ENCODE assay signal across 19 cellular contexts in genomic region chr19:30870861-30871260, GRCh38.
A peak's percentile ranks its signal among the peaks of the same experiment; 100 is the strongest.
DNase-seq lines count a peak whose midpoint lies in the region; ATAC-seq, FAIRE-seq and TF ChIP-seq lines count a peak whose summit lies in the region.
"Had no signal": no experiment of that assay in that cellular context is flagged by ENCODE, and none has a peak within 500 bp of the region (broad histone marks: within the 10 kb centered on the region; RNA-seq: fewer than 3 reads in every experiment).

No MANE protein-coding gene starts in this region.

- no peak for TF ChIP-seq CTCF in K562 (IDR thresholded peaks at IDR 0.05 in 2 of 3, conservative IDR thresholded peaks at IDR 0.05 in 1 of 3; ENCODE audit: insufficient read depth in 2 of 3, low read depth in 1 of 3, low read length in 3 of 3)
- no peak for TF ChIP-seq CTCF in omental fat pad (IDR thresholded peaks at IDR 0.05)
- no peak for TF ChIP-seq CTCF in psoas muscle (IDR thresholded peaks at IDR 0.05)
- no peak for TF ChIP-seq CTCF in vagina (IDR thresholded peaks at IDR 0.05)

- no peak overlapping the region for H3K4me3 ChIP-seq in K562
- no peak overlapping the region for H3K4me3 ChIP-seq in psoas muscle
- H3K4me3 ChIP-seq in vagina, result no peak overlapping the region
- H3K4me3 ChIP-seq: tibial artery had no signal

- H3K36me3 ChIP-seq in K562 (ENCODE audit: control insufficient read depth, insufficient read depth, low read length) (no peaks in the 10 kb centered on the region), psoas muscle (ENCODE audit: insufficient read depth in 1 of 2, low read depth in 1 of 2) (no peaks in the 10 kb centered on the region), vagina (no peaks in the 10 kb centered on the region)
- H3K36me3 ChIP-seq: tibial artery had no signal

- no TSS peak for BruUV-seq in K562 (replicated peaks; lab: Mats Ljungman, UMichigan)

- no peaks in the 10 kb centered on the region for H3K9me1 ChIP-seq in K562 (ENCODE audit: control insufficient read depth, insufficient read depth, low read length)

- DNase-seq in EL (peak; percentile 1), M059J (ENCODE audit: low read depth) (peak; percentile 1), K562 (ENCODE audit: extremely low read depth in 1 of 4, low spot score in 3 of 4) (peak in 1 of 4 experiments; percentile 7), omental fat pad (ENCODE audit: low spot score) (peak; percentile 41), psoas muscle (no peak), DMS153 (lab: John Stamatoyannopoulos, UW) (no peak), vagina (ENCODE audit: extremely low spot score in 2 of 2) (no peak)
- DNase-seq: activated CD4-positive, alpha-beta T cell treated with anti-CD3 and anti-CD28 coated beads, Interleukin-2, amount 50 U/mL, for 4 hours; activated naive CD8-positive, alpha-beta T cell treated with anti-CD3 and anti-CD28 coated beads, Interleukin-2, amount 10 ng/mL, durations not matched to agents 7 days and 5 days; activated T-cell treated with anti-CD3 and anti-CD28 coated beads, Interleukin-2, amount 50 U/mL, for 48 hours; DND-41; effector CD8-positive, alpha-beta T cell; NCI-H187; NCI-H524; PC-3; tibial artery had no signal

- TF ChIP-seq POLR2A in K562 (conservative IDR thresholded peaks at IDR 0.05) (no peak), vagina (IDR thresholded peaks at IDR 0.05) (no peak)

- no peak overlapping the region for H2AFZ ChIP-seq in K562 (ENCODE audit: low read depth, low read length)

- CTCF ChIA-PET in K562 (lab: Yijun Ruan, JAX; ENCODE audit: low intra/inter-chr PET ratio), result no interaction called here

- H3K27ac ChIP-seq in K562 (ENCODE audit: extremely low read depth, low read depth, low read length) (no peak overlapping the region), psoas muscle (no peak overlapping the region), vagina (no peak overlapping the region)
- H3K27ac ChIP-seq: C4-2B, tibial artery had no signal

- H4K20me1 ChIP-seq in K562 (replicated peaks; ENCODE audit: control insufficient read depth, insufficient read depth, low read length), result no peaks in the 10 kb centered on the region

- H3K27me3 ChIP-seq in K562 (ENCODE audit: control insufficient read depth in 2 of 2, insufficient read depth in 2 of 2, low read length in 2 of 2) (no peaks in the 10 kb centered on the region), psoas muscle (ENCODE audit: insufficient read depth in 3 of 3, low read length in 2 of 3) (no peaks in the 10 kb centered on the region), vagina (no peaks in the 10 kb centered on the region)
- H3K27me3 ChIP-seq: tibial artery had no signal

- ATAC-seq in K562, result no peak
- ATAC-seq in omental fat pad (ENCODE audit: low FRiP score), result no peak
- no peak for ATAC-seq in psoas muscle
- ATAC-seq: PC-3; stimulated activated effector memory CD8-positive, alpha-beta T cell treated with anti-CD3 and anti-CD28 coated beads, Interleukin-12 subunit alpha, Interleukin-12 subunit beta, amount 100 ng/mL, for 72 hours had no signal

- intact Hi-C loops in K562 (cut with micrococcal nuclease) (no loop called here), psoas muscle (cut with DNase I) (no loop called here), vagina (cut with DNase I) (no loop called here)

- no peak overlapping the region for H3K9ac ChIP-seq in K562 (ENCODE audit: insufficient read depth in 1 of 2, low read depth in 2 of 2, low read length in 2 of 2)

- H3K4me2 ChIP-seq in K562 (ENCODE audit: insufficient read depth, low read length), result no peak overlapping the region

- no peaks in the 10 kb centered on the region for H3K9me3 ChIP-seq in K562 (replicated peaks; ENCODE audit: control insufficient read depth, insufficient read depth, low read depth, low read length)
- H3K9me3 ChIP-seq in psoas muscle, result no peaks in the 10 kb centered on the region
- no peaks in the 10 kb centered on the region for H3K9me3 ChIP-seq in vagina
- H3K9me3 ChIP-seq: tibial artery had no signal

- no peak for TF ChIP-seq RAD21 in K562 (CRISPR knock-in tag; conservative IDR thresholded peaks at IDR 0.05 in 1 of 2, IDR thresholded peaks at IDR 0.05 in 1 of 2)

- TF ChIP-seq EP300 in K562 (IDR thresholded peaks at IDR 0.05; ENCODE audit: low read length), result no peak

- no peaks in the 10 kb centered on the region for H3K79me2 ChIP-seq in K562 (ENCODE audit: control insufficient read depth, insufficient read depth, low read length)

- no peaks in the 10 kb centered on the region for H3K4me1 ChIP-seq in K562 (replicated peaks in 1 of 2; ENCODE audit: control insufficient read depth in 2 of 2, insufficient read depth in 2 of 2, low read length in 2 of 2)
- no peaks in the 10 kb centered on the region for H3K4me1 ChIP-seq in psoas muscle
- no peaks in the 10 kb centered on the region for H3K4me1 ChIP-seq in vagina
- H3K4me1 ChIP-seq: tibial artery had no signal

- in situ Hi-C loops in K562 (cut with MboI), result no loop called here

- WGBS in K562 (ENCODE audit: insufficient coverage, low coverage, missing lambda C conversion rate), result 0% methylated on average over 8 of the region's 8 CpGs
- 22 to 24% (median 24%) methylated on average over 8 of the region's 8 CpGs for WGBS in psoas muscle, 3 donors

- POLR2A ChIA-PET in K562 (lab: Yijun Ruan, JAX), result interaction anchor here (0.6 to 0.7 kb wide), 2 partner anchors 13 to 1385 kb away, joined by 3 to 4 read pairs; no protein-coding TSS in a partner anchor

- FAIRE-seq in K562 (lab: Jason Lieb, UNC), result no peak
- FAIRE-seq: bronchial epithelial cell had no signal

TF ChIP-seq in K562, 482 proteins besides CTCF, POLR2A, EP300 and RAD21:
- TF ChIP-seq NFIC (IDR thresholded peaks at IDR 0.05) (peak; percentile 89), MCM5 (IDR thresholded peaks at IDR 0.05; ENCODE audit: low read depth) (no peak)

Comparison
In these comparisons a context has a peak if more than half of its experiments do, and no peak if none do; other contexts are left out.
1. DNase-seq: peak in EL (single experiment), M059J (single experiment) and omental fat pad (single experiment); none in psoas muscle (0 of 2), DMS153 (single experiment) and vagina (0 of 2).